ENCODE assay signal across 11 cellular contexts in the genomic region with DNA sequence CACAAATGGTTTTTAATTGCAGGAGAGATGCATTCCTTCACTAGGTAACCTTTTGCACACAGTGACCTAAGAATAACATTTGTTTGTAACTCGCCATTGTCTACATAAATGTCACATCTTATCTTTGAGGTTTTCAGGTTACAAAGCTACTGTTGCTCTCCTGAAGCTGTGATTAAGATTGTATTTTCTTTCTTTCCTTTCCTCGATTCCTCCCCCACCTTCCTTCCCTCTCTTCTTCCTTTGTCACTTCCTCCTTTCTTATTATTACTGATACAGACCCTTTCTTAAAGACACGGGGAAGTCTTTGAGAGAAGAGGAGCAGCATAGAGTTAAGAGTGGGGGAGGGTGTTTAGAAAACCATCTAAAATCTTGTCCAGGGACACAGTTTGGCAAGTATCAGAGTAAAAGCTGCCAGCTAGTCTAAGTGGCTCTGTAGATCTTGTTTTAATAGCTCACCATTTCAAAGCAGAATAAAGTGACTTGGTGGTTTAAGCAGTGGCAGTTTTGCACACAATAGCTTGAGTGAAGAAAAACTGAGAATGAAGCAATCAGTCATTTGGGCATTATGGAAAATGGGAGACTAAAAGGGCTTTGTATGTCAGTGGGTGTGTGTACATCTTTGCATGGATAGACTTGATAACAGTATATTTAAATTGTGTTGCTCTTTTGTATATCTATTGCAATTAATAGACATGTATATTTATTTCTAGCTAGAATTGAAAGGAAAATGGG. TPM values are rescaled to one million over a fixed set of nuclear protein-coding genes. Genes with fewer than 3 reads are reported as not detected.
A peak's percentile ranks its signal among the peaks of the same experiment; 100 is the strongest.
DNase-seq lines count a peak whose midpoint lies in the region; ATAC-seq lines count a peak whose summit lies in the region.
"Had no signal": no experiment of that assay in that cellular context is flagged by ENCODE, and none has a peak within 500 bp of the region (broad histone marks: within the 10 kb centered on the region; RNA-seq: fewer than 3 reads in every experiment).

No MANE protein-coding gene starts in this region.

- no peaks in the 10 kb centered on the region for H3K9me3 Mint-ChIP-seq in activated CD4-positive, alpha-beta T cell treated with anti-CD3 and anti-CD28 coated beads, Interleukin-2, amount 10 ng/mL, durations not matched to agents 24 days and 14 days
- no peaks in the 10 kb centered on the region for H3K9me3 Mint-ChIP-seq in T-helper 2 cell treated with Interferon-gamma antibody and Interleukin-4, amounts not matched to agents 5 μg/mL and 100 μg/mL, for 36 hours

- no peak for DNase-seq in activated CD4-positive, alpha-beta T cell treated with anti-CD3 and anti-CD28 coated beads, Interleukin-2, amount 10 ng/mL, durations not matched to agents 24 days and 14 days
- no peak for DNase-seq in activated CD4-positive, alpha-beta T cell treated with anti-CD3 and anti-CD28 coated beads for 4 hours
- DNase-seq in T-helper 2 cell treated with Interferon-gamma antibody and Interleukin-4, amounts not matched to agents 5 μg/mL and 100 μg/mL, for 36 hours (ENCODE audit: low spot score): no peak
- DNase-seq in right cardiac atrium (no peak), HUDEP-2 (lab: John Stamatoyannopoulos, UW; ENCODE audit: unreplicated experiment in 76 of 76) (no peak), epidermal melanocyte (ENCODE audit: insufficient read length, low spot score) (no peak)
- DNase-seq: NCI-H146, ovary had no signal

- H3K27ac Mint-ChIP-seq in activated CD4-positive, alpha-beta T cell treated with anti-CD3 and anti-CD28 coated beads, Interleukin-2, amount 10 ng/mL, durations not matched to agents 24 days and 14 days: peak overlapping the region; percentile 27
- peak overlapping the region; percentile 24 for H3K27ac Mint-ChIP-seq in T-helper 2 cell treated with Interferon-gamma antibody and Interleukin-4, amounts not matched to agents 5 μg/mL and 100 μg/mL, for 36 hours

- no peaks in the 10 kb centered on the region for H3K27me3 Mint-ChIP-seq in activated CD4-positive, alpha-beta T cell treated with anti-CD3 and anti-CD28 coated beads, Interleukin-2, amount 10 ng/mL, durations not matched to agents 24 days and 14 days
- no peaks in the 10 kb centered on the region for H3K27me3 Mint-ChIP-seq in T-helper 2 cell treated with Interferon-gamma antibody and Interleukin-4, amounts not matched to agents 5 μg/mL and 100 μg/mL, for 36 hours (ENCODE audit: low read depth)

- no peak overlapping the region for H3K9ac ChIP-seq in stomach smooth muscle (ENCODE audit: low read length in 2 of 2)

- peak overlapping the region; percentile 69 for H3K4me3 Mint-ChIP-seq in activated CD4-positive, alpha-beta T cell treated with anti-CD3 and anti-CD28 coated beads, Interleukin-2, amount 10 ng/mL, durations not matched to agents 24 days and 14 days
- H3K4me3 Mint-ChIP-seq in T-helper 2 cell treated with Interferon-gamma antibody and Interleukin-4, amounts not matched to agents 5 μg/mL and 100 μg/mL, for 36 hours: peak overlapping the region; percentile 53

- H3K27me3 ChIP-seq in right cardiac atrium (ENCODE audit: control insufficient read depth, insufficient read depth) (no peaks in the 10 kb centered on the region), stomach smooth muscle (ENCODE audit: control insufficient read depth in 1 of 2, insufficient read depth in 2 of 2, low read length in 2 of 2) (no peaks in the 10 kb centered on the region)
- H3K27me3 ChIP-seq: ovary had no signal

- ATAC-seq in right cardiac atrium: peak; percentile 60 to 66
- ATAC-seq in HG02981 (IDR thresholded peaks at IDR 0.05; ENCODE audit: unreplicated experiment): no peak

- H3K4me3 ChIP-seq in right cardiac atrium (ENCODE audit: low read length) (peak overlapping the region; percentile 15), stomach smooth muscle (ENCODE audit: low read length in 2 of 2) (peak overlapping the region; percentile 3 to 8)
- H3K4me3 ChIP-seq: ovary, SK-N-MC had no signal

- H3K4me1 ChIP-seq in right cardiac atrium (ENCODE audit: control insufficient read depth, insufficient read depth, low read length): peaks cover 4% of the 10 kb centered on the region
- peaks cover 31% of the 10 kb centered on the region for H3K4me1 ChIP-seq in stomach smooth muscle (ENCODE audit: control insufficient read depth, insufficient read depth, low read length)

- 15% methylated on average over 3 of the region's 3 CpGs for WGBS in right cardiac atrium

- H3K9me3 ChIP-seq in right cardiac atrium (ENCODE audit: control insufficient read depth, low read length) (no peaks in the 10 kb centered on the region), stomach smooth muscle (ENCODE audit: control insufficient read depth in 2 of 2, low read length in 2 of 2) (no peaks in the 10 kb centered on the region)
- H3K9me3 ChIP-seq: ovary had no signal

- H3K27ac ChIP-seq in right cardiac atrium (ENCODE audit: low read length): no peak overlapping the region
- H3K27ac ChIP-seq in stomach smooth muscle (ENCODE audit: low read length): no peak overlapping the region
- H3K27ac ChIP-seq: ovary, SK-N-MC had no signal

- peaks cover 44% of the 10 kb centered on the region for H3K4me1 Mint-ChIP-seq in activated CD4-positive, alpha-beta T cell treated with anti-CD3 and anti-CD28 coated beads, Interleukin-2, amount 10 ng/mL, durations not matched to agents 24 days and 14 days
- peaks cover 52% of the 10 kb centered on the region for H3K4me1 Mint-ChIP-seq in T-helper 2 cell treated with Interferon-gamma antibody and Interleukin-4, amounts not matched to agents 5 μg/mL and 100 μg/mL, for 36 hours (ENCODE audit: low read depth)

- intact Hi-C loops in activated CD4-positive, alpha-beta T cell treated with anti-CD3 and anti-CD28 coated beads, Interleukin-2, amount 10 ng/mL, durations not matched to agents 24 days and 14 days (cut with micrococcal nuclease): no loop called here
- intact Hi-C loops in right cardiac atrium (cut with DNase I): loop anchor here in 1 of 4 donors (10.0 kb wide), 1 partner anchor 58 kb away; no protein-coding TSS in a partner anchor

- H3K36me3 Mint-ChIP-seq in activated CD4-positive, alpha-beta T cell treated with anti-CD3 and anti-CD28 coated beads, Interleukin-2, amount 10 ng/mL, durations not matched to agents 24 days and 14 days (ENCODE audit: low read depth): peaks cover 7% of the 10 kb centered on the region
- peaks cover 1% of the 10 kb centered on the region for H3K36me3 Mint-ChIP-seq in T-helper 2 cell treated with Interferon-gamma antibody and Interleukin-4, amounts not matched to agents 5 μg/mL and 100 μg/mL, for 36 hours (ENCODE audit: low read depth)

- no peaks in the 10 kb centered on the region for H3K36me3 ChIP-seq in stomach smooth muscle (ENCODE audit: control insufficient read depth in 2 of 2, insufficient read depth in 2 of 2, low read length in 2 of 2)
- H3K36me3 ChIP-seq: ovary had no signal

RNA-seq across cellular contexts. Expression of a gene that starts 10.9 kb away (rescaled TPM):
- 25.3 and 26.3 TPM in 2 replicates for total RNA-seq in activated CD4-positive, alpha-beta T cell treated with anti-CD3 and anti-CD28 coated beads, Interleukin-2, amount 10 ng/mL, durations not matched to agents 24 days and 14 days
- total RNA-seq in right cardiac atrium: 10 to 100 TPM; 47.6 to 71.5 (median 52.5) TPM
- polyA plus RNA-seq in right cardiac atrium: 25.6 TPM
